In genomic region chr11:66567787-66568123, GRCh38 we compare ENCODE assay signal across 9 cellular contexts. TPM values are rescaled to one million over a fixed set of nuclear protein-coding genes. Genes with fewer than 3 reads are reported as not detected.
DNase-seq lines count a peak whose midpoint lies in the region; ATAC-seq, FAIRE-seq and TF ChIP-seq lines count a peak whose summit lies in the region.
"Had no signal": no experiment of that assay in that cellular context is flagged by ENCODE, and none has a peak within 500 bp of the region (broad histone marks: within the 10 kb centered on the region; RNA-seq: fewer than 3 reads in every experiment).

No MANE protein-coding gene starts in this region.

- no peak overlapping the region for H3K18ac ChIP-seq in H1 (ENCODE audit: extremely low read depth, low read length)

- 89% methylated on average over 15 of the region's 15 CpGs; no CpG with 5 or more reads in 1 of the 2 experiments for WGBS in H1 (ENCODE audit: extremely low coverage in 1 of 2, insufficient coverage in 1 of 2, insufficient read length in 1 of 2, insufficient replicate concordance in 2 of 2, low coverage in 1 of 2, low lambda C conversion rate in 2 of 2, missing lambda C conversion rate in 1 of 2), 2 experiments
- WGBS in pancreas, 2 donors: 59 to 65% methylated on average over 14 to 15 of the region's 15 CpGs

- peaks cover 0 to 9% (median 2%) of the 10 kb centered on the region in 4 donors for H3K4me1 ChIP-seq in Peyer's patch
- H3K4me1 ChIP-seq in H1 (replicated peaks in 1 of 4; ENCODE audit: control insufficient read depth in 3 of 4, insufficient read depth in 4 of 4, low read length in 3 of 4): peaks cover 11 to 20% (median 14%) of the 10 kb centered on the region in 4 experiments; a peak in 6 of 7 replicates
- H3K4me1 ChIP-seq in pancreas: peaks cover 0 to 4% (median 0%) of the 10 kb centered on the region in 3 donors
- H3K4me1 ChIP-seq in foreskin keratinocyte: no peaks in the 10 kb centered on the region

- no peak overlapping the region for H4K5ac ChIP-seq in H1 (ENCODE audit: insufficient read length, low read depth, low read length)

- H3K56ac ChIP-seq in H1 (replicated peaks; ENCODE audit: insufficient read length, low read depth, low read length): no peak overlapping the region

- no peak overlapping the region for H2BK5ac ChIP-seq in H1 (ENCODE audit: low read depth, low read length)

- TF ChIP-seq CTCF in BJ (IDR thresholded peaks at IDR 0.05; ENCODE audit: insufficient read depth, low read depth, low read length) (no peak), Peyer's patch (IDR thresholded peaks at IDR 0.05) (no peak), H1 (IDR thresholded peaks at IDR 0.05; ENCODE audit: control extremely low read depth in 1 of 3, insufficient read depth in 1 of 3, low read depth in 1 of 3, low read length in 3 of 3) (no peak), pancreas (IDR thresholded peaks at IDR 0.05) (no peak), foreskin keratinocyte (conservative IDR thresholded peaks at IDR 0.05) (no peak), progenitor cell of endocrine pancreas (IDR thresholded peaks at IDR 0.05; ENCODE audit: unreplicated experiment) (no peak)

- H2AK5ac ChIP-seq in H1 (ENCODE audit: low read depth, low read length): no peak overlapping the region

- no peak overlapping the region for H2BK120ac ChIP-seq in H1 (replicated peaks; ENCODE audit: low read depth, low read length)

- no peak overlapping the region for H3K23ac ChIP-seq in H1 (ENCODE audit: insufficient read length)

- H3K36me3 Mint-ChIP-seq in progenitor cell of endocrine pancreas (ENCODE audit: insufficient read depth): no peaks in the 10 kb centered on the region

- no peaks in the 10 kb centered on the region for H3K9me3 Mint-ChIP-seq in progenitor cell of endocrine pancreas (ENCODE audit: low read depth)

- ATAC-seq in pancreas (no peak), foreskin keratinocyte (no peak), HG03159 (IDR thresholded peaks at IDR 0.05; ENCODE audit: unreplicated experiment) (no peak)

- no peak overlapping the region for H2AFZ ChIP-seq in H1 (ENCODE audit: low read length)

- peak overlapping the region; percentile 45 for H3K4me3 ChIP-seq in BJ (ENCODE audit: low read depth, low read length)
- peak overlapping the region; percentile 48 to 74 (median 70) for H3K4me3 ChIP-seq in Peyer's patch
- H3K4me3 ChIP-seq in H1 (ENCODE audit: extremely low read depth in 1 of 4, insufficient read depth in 2 of 4, low read depth in 3 of 4, low read length in 4 of 4): no peak overlapping the region
- peak overlapping the region; percentile 56 to 79 (median 70) for H3K4me3 ChIP-seq in pancreas

- H3K79me1 ChIP-seq in H1 (ENCODE audit: low read depth, low read length): no peaks in the 10 kb centered on the region

- H3K4ac ChIP-seq in H1 (replicated peaks; ENCODE audit: insufficient read length, low read depth, low read length): no peak overlapping the region

- H2BK15ac ChIP-seq in H1 (ENCODE audit: low read length): no peak overlapping the region

- no peaks in the 10 kb centered on the region for H3K79me2 ChIP-seq in H1 (ENCODE audit: control insufficient read depth in 1 of 2, insufficient read depth in 2 of 2, low read length in 2 of 2)

- TF ChIP-seq RAD21 in H1 (IDR thresholded peaks at IDR 0.05 in 1 of 2, conservative IDR thresholded peaks at IDR 0.05 in 1 of 2; ENCODE audit: low read depth in 2 of 2, low read length in 2 of 2): no peak

- H3K9me3 ChIP-seq in Peyer's patch (no peaks in the 10 kb centered on the region), H1 (ENCODE audit: insufficient read depth in 2 of 2, low read depth in 1 of 2, low read length in 1 of 2) (0 out of 4 replicates have a peak, but pooled peaks cover 0 to 2% of the 10 kb centered on the region in 2 experiments), pancreas (no peaks in the 10 kb centered on the region)

- no peaks in the 10 kb centered on the region for H3K23me2 ChIP-seq in H1 (ENCODE audit: low read depth, low read length)

- H3K4me2 ChIP-seq in H1 (ENCODE audit: insufficient read depth in 1 of 2, low read depth in 2 of 2, low read length in 2 of 2): peak overlapping the region in 1 of 2 experiments; percentile 11; a peak in 1 of 4 replicates

- peak overlapping the region; percentile 67 for H4K91ac ChIP-seq in H1 (replicated peaks; ENCODE audit: insufficient read length, low read length)

- no peak overlapping the region for H2BK12ac ChIP-seq in H1 (ENCODE audit: low read depth, low read length)

- 0 out of 2 replicates have a peak overlapping the region, but pooled peaks have one; percentile 32 for H2BK20ac ChIP-seq in H1 (ENCODE audit: low read length)

- H3K4me1 Mint-ChIP-seq in progenitor cell of endocrine pancreas (ENCODE audit: low read depth): no peaks in the 10 kb centered on the region

- TF ChIP-seq EP300 in H1 (IDR thresholded peaks at IDR 0.05; ENCODE audit: borderline replicate concordance in 1 of 2, low read depth in 2 of 2, low read length in 2 of 2): no peak

- POLR2A ChIA-PET in BJ (lab: Charles Lee): no interaction called here
- POLR2A ChIA-PET in H1 (lab: Charles Lee; ENCODE audit: partially characterized antibody): interaction anchor here (0.7 to 4.8 kb wide), 16 partner anchors 9 to 111 kb away, joined by 3 to 51 read pairs (median 5); partner anchors contain the start of genes ACTN3, RBM14, RBM4 and RBM4B

- CTCF ChIA-PET in BJ (lab: Yijun Ruan, JAX) (interaction anchor here (1.0 to 3.3 kb wide), 3 partner anchors 10 to 128 kb away, joined by 3 to 18 read pairs (median 11); partner anchors contain the start of gene RBM4B), H1 (lab: Charles Lee; ENCODE audit: partially characterized antibody) (interaction anchor here (0.7 to 4.6 kb wide), 6 partner anchors 10 to 1080 kb away, joined by 3 to 46 read pairs (median 4); partner anchors contain the start of genes CCDC87 and CCS)

- H3K36me3 ChIP-seq in BJ (ENCODE audit: control insufficient read depth, insufficient read depth, low read length): peaks cover 3% of the 10 kb centered on the region
- no peaks in the 10 kb centered on the region for H3K36me3 ChIP-seq in Peyer's patch
- peaks cover 0 to 8% (median 5%) of the 10 kb centered on the region in 4 experiments; a peak in 5 of 8 replicates for H3K36me3 ChIP-seq in H1 (ENCODE audit: control insufficient read depth in 2 of 4, insufficient read depth in 4 of 4, low read length in 3 of 4)
- no peaks in the 10 kb centered on the region for H3K36me3 ChIP-seq in pancreas

- intact Hi-C loops in pancreas (cut with DNase I): no loop called here

- no peak overlapping the region for H3K14ac ChIP-seq in H1 (ENCODE audit: insufficient read length)

- TF ChIP-seq POLR2A in Peyer's patch (IDR thresholded peaks at IDR 0.05) (no peak), H1 (IDR thresholded peaks at IDR 0.05; ENCODE audit: control extremely low read depth in 1 of 2, low read depth in 2 of 2, low read length in 2 of 2) (no peak; a peak in 1 of 3 replicates)

- no peaks in the 10 kb centered on the region for H3K27me3 Mint-ChIP-seq in progenitor cell of endocrine pancreas

- no peak overlapping the region for H3K27ac Mint-ChIP-seq in progenitor cell of endocrine pancreas

- DNase-seq in BJ (ENCODE audit: low read depth) (no peak), Peyer's patch (no peak), H1 (ENCODE audit: low read depth in 1 of 2, low spot score in 2 of 2) (no peak), pancreas (no peak), foreskin keratinocyte (no peak), progenitor cell of endocrine pancreas (ENCODE audit: low spot score, unreplicated experiment) (no peak)
- DNase-seq in stimulated activated CD4-positive, alpha-beta T cell treated with anti-CD3 and anti-CD28 coated beads, Interleukin-2, amount 100 ng/mL, for 24 hours: no peak
- DNase-seq: cortex of kidney had no signal

- H4K8ac ChIP-seq in H1 (ENCODE audit: extremely low read depth, insufficient read depth, low read length): peak overlapping the region; percentile 91

- H3K27ac ChIP-seq in Peyer's patch: peak overlapping the region in 1 of 4 donors; percentile 63
- no peak overlapping the region for H3K27ac ChIP-seq in H1 (ENCODE audit: low read depth, low read length)
- H3K27ac ChIP-seq in pancreas: no peak overlapping the region
- no peak overlapping the region for H3K27ac ChIP-seq in foreskin keratinocyte

- no peaks in the 10 kb centered on the region for H4K20me1 ChIP-seq in H1 (replicated peaks in 1 of 2; ENCODE audit: control insufficient read depth in 1 of 2, insufficient read depth in 2 of 2, low read length in 2 of 2)

- H3K27me3 ChIP-seq in BJ (ENCODE audit: control insufficient read depth, insufficient read depth, low read length) (no peaks in the 10 kb centered on the region), Peyer's patch (no peaks in the 10 kb centered on the region), H1 (replicated peaks in 1 of 4; ENCODE audit: control insufficient read depth in 3 of 4, extremely low read depth in 1 of 4, insufficient read depth in 3 of 4, low read length in 3 of 4) (no peaks in the 10 kb centered on the region), pancreas (no peaks in the 10 kb centered on the region), foreskin keratinocyte (no peaks in the 10 kb centered on the region)

- H3K9ac ChIP-seq in H1 (replicated peaks in 1 of 4; ENCODE audit: extremely low read depth in 1 of 4, low read depth in 3 of 4, low read length in 3 of 4): no peak overlapping the region

- no peak overlapping the region for H3K4me3 Mint-ChIP-seq in progenitor cell of endocrine pancreas (ENCODE audit: low read depth)

- FAIRE-seq in H1 (lab: Jason Lieb, UNC): no peak
- FAIRE-seq in pancreas (lab: Jason Lieb, UNC): no peak

RNA-seq across cellular contexts. Expression of gene CTSF, which starts 0.7 kb away (rescaled TPM):
- polyA plus RNA-seq in BJ (2011; rRNA removed): 30.4 and 44.0 TPM in 2 replicates
- 8.6 and 9.0 TPM in 2 replicates for polyA minus RNA-seq in BJ (2011; rRNA and poly(A)+ RNA removed)
- 10 to 100 TPM in 3 of 4 donors, 1 to 10 TPM in 1; 5.4 to 24.3 (median 21.8) TPM for total RNA-seq in Peyer's patch
- 0.36 and 0.58 TPM in 2 replicates for total RNA-seq in H1 (2021; fragmentation: NEBNext Ultra II Directional; extraction: Animal tissue kit (Norgen Biotek cat#: 25700))
- 2.3 and 2.6 TPM in 2 replicates for polyA plus RNA-seq in H1 (2011; rRNA removed)
- 2.0 TPM for polyA plus RNA-seq in H1 (2011; cell fraction: cytosol; rRNA removed)
- 8.5 TPM for polyA plus RNA-seq in H1 (2011; cell fraction: nucleus; rRNA removed)
- 2.6 to 3.8 TPM (median 2.9 TPM) in 4 replicates for polyA plus RNA-seq in H1 (2012, experiment 1 of 2)
- 2.9 TPM for polyA plus RNA-seq in H1 (2012, experiment 2 of 2)
- polyA plus RNA-seq in H1 (2013, experiment 1 of 2): 1.7 TPM
- 1.7 TPM for polyA plus RNA-seq in H1 (2013, experiment 2 of 2)
- polyA minus RNA-seq in H1 (2011; rRNA and poly(A)+ RNA removed): 3.0 and 5.3 TPM in 2 replicates
- polyA minus RNA-seq in H1 (2011; cell fraction: cytosol; rRNA and poly(A)+ RNA removed): 2.9 TPM
- polyA minus RNA-seq in H1 (2011; cell fraction: nucleus; rRNA and poly(A)+ RNA removed): 0.50 TPM
- 10 to 100 TPM; 10.6 to 31.4 (median 19.9) TPM for total RNA-seq in pancreas
- 10 to 100 TPM; 14.8 to 43.2 TPM for polyA plus RNA-seq in pancreas
- total RNA-seq in foreskin keratinocyte: 5.4 and 5.5 TPM in 2 replicates
- polyA plus RNA-seq in foreskin keratinocyte: 5.5 and 6.5 TPM in 2 replicates
- total RNA-seq in progenitor cell of endocrine pancreas: 3.6 and 4.1 TPM in 2 replicates

RNA-seq across cellular contexts. Expression of gene ACTN3, which starts 21.1 kb away (rescaled TPM):
- polyA plus RNA-seq in BJ (2011; rRNA removed) (not detected in 2 replicates), H1 (2011; rRNA removed) (36.7 and 46.2 TPM in 2 replicates), pancreas (under 1 TPM in 1 of 2 donors, not detected in 1; 0.05 TPM), foreskin keratinocyte (not detected in 2 replicates)
- polyA minus RNA-seq in BJ (2011; rRNA and poly(A)+ RNA removed): not detected in 2 replicates
- total RNA-seq in Peyer's patch (not detected), pancreas (under 1 TPM in 1 of 6 donors, not detected in 5; 0.15 TPM), foreskin keratinocyte (not detected in 2 replicates), progenitor cell of endocrine pancreas (0.43 and 0.44 TPM in 2 replicates)
- 28.2 and 30.8 TPM in 2 replicates for total RNA-seq in H1 (2021; fragmentation: NEBNext Ultra II Directional; extraction: Animal tissue kit (Norgen Biotek cat#: 25700))
- polyA plus RNA-seq in H1 (2011; cell fraction: cytosol; rRNA removed): 38.5 TPM
- polyA plus RNA-seq in H1 (2011; cell fraction: nucleus; rRNA removed): 243 TPM
- 42.8 to 71.4 TPM (median 62.6 TPM) in 4 replicates for polyA plus RNA-seq in H1 (2012, experiment 1 of 2)
- 28.4 TPM for polyA plus RNA-seq in H1 (2012, experiment 2 of 2)
- polyA plus RNA-seq in H1 (2013, experiment 1 of 2): 12.6 TPM
- polyA plus RNA-seq in H1 (2013, experiment 2 of 2): 10.9 TPM
- polyA minus RNA-seq in H1 (2011; rRNA and poly(A)+ RNA removed): 33.9 and 39.3 TPM in 2 replicates
- 14.0 TPM for polyA minus RNA-seq in H1 (2011; cell fraction: cytosol; rRNA and poly(A)+ RNA removed)
- 32.1 TPM for polyA minus RNA-seq in H1 (2011; cell fraction: nucleus; rRNA and poly(A)+ RNA removed)

RNA-seq across cellular contexts. Expression of gene ZDHHC24, which starts 21.9 kb away (rescaled TPM):
- polyA plus RNA-seq in BJ (2011; rRNA removed) (9.1 and 11.9 TPM in 2 replicates), H1 (2011; rRNA removed) (9.7 and 15.6 TPM in 2 replicates), pancreas (1 to 10 TPM; 7.0 to 7.5 TPM), foreskin keratinocyte (7.8 and 9.7 TPM in 2 replicates)
- 3.7 and 4.0 TPM in 2 replicates for polyA minus RNA-seq in BJ (2011; rRNA and poly(A)+ RNA removed)
- total RNA-seq in Peyer's patch (10 to 100 TPM in 3 of 4 donors, 1 to 10 TPM in 1; 9.1 to 29.3 (median 15.3) TPM), pancreas (10 to 100 TPM in 2 of 6 donors, 1 to 10 TPM in 4; 7.0 to 11.4 (median 8.3) TPM), foreskin keratinocyte (6.0 and 8.9 TPM in 2 replicates), progenitor cell of endocrine pancreas (9.7 and 10.5 TPM in 2 replicates)
- 7.0 and 8.4 TPM in 2 replicates for total RNA-seq in H1 (2021; fragmentation: NEBNext Ultra II Directional; extraction: Animal tissue kit (Norgen Biotek cat#: 25700))
- polyA plus RNA-seq in H1 (2011; cell fraction: cytosol; rRNA removed): 9.0 TPM
- polyA plus RNA-seq in H1 (2011; cell fraction: nucleus; rRNA removed): 9.8 TPM
- polyA plus RNA-seq in H1 (2012, experiment 1 of 2): 4.9 to 7.2 TPM (median 5.5 TPM) in 4 replicates
- polyA plus RNA-seq in H1 (2012, experiment 2 of 2): 4.1 TPM
- 8.8 TPM for polyA plus RNA-seq in H1 (2013, experiment 1 of 2)
- polyA plus RNA-seq in H1 (2013, experiment 2 of 2): 9.9 TPM
- polyA minus RNA-seq in H1 (2011; rRNA and poly(A)+ RNA removed): 3.3 TPM in 2 replicates
- polyA minus RNA-seq in H1 (2011; cell fraction: cytosol; rRNA and poly(A)+ RNA removed): 10.1 TPM
- polyA minus RNA-seq in H1 (2011; cell fraction: nucleus; rRNA and poly(A)+ RNA removed): 4.4 TPM

RNA-seq across cellular contexts. Expression of gene CCDC87, which starts 25.1 kb away (rescaled TPM):
- 0.12 and 0.15 TPM in 2 replicates for polyA plus RNA-seq in BJ (2011; rRNA removed)
- polyA minus RNA-seq in BJ (2011; rRNA and poly(A)+ RNA removed): 0.19 TPM in 1 of 2 replicates, not detected in the other
- under 1 TPM in 2 of 4 donors, not detected in 2; 0.35 to 0.38 TPM for total RNA-seq in Peyer's patch
- 0.99 and 1.1 TPM in 2 replicates for total RNA-seq in H1 (2021; fragmentation: NEBNext Ultra II Directional; extraction: Animal tissue kit (Norgen Biotek cat#: 25700))
- polyA plus RNA-seq in H1 (2011; rRNA removed): 0.32 and 0.63 TPM in 2 replicates
- 0.25 TPM for polyA plus RNA-seq in H1 (2011; cell fraction: cytosol; rRNA removed)
- polyA plus RNA-seq in H1 (2011; cell fraction: nucleus; rRNA removed): 0.68 TPM
- 0.43 to 0.65 TPM (median 0.54 TPM) in 4 replicates for polyA plus RNA-seq in H1 (2012, experiment 1 of 2)
- 0.92 TPM for polyA plus RNA-seq in H1 (2012, experiment 2 of 2)
- polyA plus RNA-seq in H1 (2013, experiment 1 of 2): 0.36 TPM
- polyA plus RNA-seq in H1 (2013, experiment 2 of 2): 0.33 TPM
- 0.80 and 1.3 TPM in 2 replicates for polyA minus RNA-seq in H1 (2011; rRNA and poly(A)+ RNA removed)
- polyA minus RNA-seq in H1 (2011; cell fraction: cytosol; rRNA and poly(A)+ RNA removed): 0.51 TPM
- 2.3 TPM for polyA minus RNA-seq in H1 (2011; cell fraction: nucleus; rRNA and poly(A)+ RNA removed)
- under 1 TPM; 0.20 to 0.38 (median 0.32) TPM for total RNA-seq in pancreas
- under 1 TPM; 0.15 to 0.40 TPM for polyA plus RNA-seq in pancreas
- total RNA-seq in foreskin keratinocyte: 0.32 and 0.34 TPM in 2 replicates
- 0.11 and 0.13 TPM in 2 replicates for polyA plus RNA-seq in foreskin keratinocyte
- total RNA-seq in progenitor cell of endocrine pancreas: 0.89 and 1.1 TPM in 2 replicates

RNA-seq across cellular contexts. Expression of gene CCS, which starts 25.2 kb away (rescaled TPM):
- polyA plus RNA-seq in BJ (2011; rRNA removed) (23.9 and 36.4 TPM in 2 replicates), H1 (2011; rRNA removed) (37.7 and 57.7 TPM in 2 replicates), pancreas (100 to 1,000 TPM; 114 to 125 TPM), foreskin keratinocyte (28.6 and 32.6 TPM in 2 replicates)
- 20.4 and 25.4 TPM in 2 replicates for polyA minus RNA-seq in BJ (2011; rRNA and poly(A)+ RNA removed)
- total RNA-seq in Peyer's patch (10 to 100 TPM; 30.6 to 70.1 (median 47.2) TPM), pancreas (10 to 100 TPM; 16.9 to 31.7 (median 17.5) TPM), foreskin keratinocyte (23.6 and 28.7 TPM in 2 replicates), progenitor cell of endocrine pancreas (48.9 and 49.7 TPM in 2 replicates)
- 35.2 and 37.1 TPM in 2 replicates for total RNA-seq in H1 (2021; fragmentation: NEBNext Ultra II Directional; extraction: Animal tissue kit (Norgen Biotek cat#: 25700))
- 62.4 TPM for polyA plus RNA-seq in H1 (2011; cell fraction: cytosol; rRNA removed)
- 104 TPM for polyA plus RNA-seq in H1 (2011; cell fraction: nucleus; rRNA removed)
- polyA plus RNA-seq in H1 (2012, experiment 1 of 2): 55.1 to 70.7 TPM (median 62.8 TPM) in 4 replicates
- polyA plus RNA-seq in H1 (2012, experiment 2 of 2): 30.4 TPM
- 32.0 TPM for polyA plus RNA-seq in H1 (2013, experiment 1 of 2)
- polyA plus RNA-seq in H1 (2013, experiment 2 of 2): 33.7 TPM
- polyA minus RNA-seq in H1 (2011; rRNA and poly(A)+ RNA removed): 21.6 and 22.1 TPM in 2 replicates
- 32.1 TPM for polyA minus RNA-seq in H1 (2011; cell fraction: cytosol; rRNA and poly(A)+ RNA removed)
- polyA minus RNA-seq in H1 (2011; cell fraction: nucleus; rRNA and poly(A)+ RNA removed): 30.1 TPM

Comparison
In these comparisons a context has a peak if more than half of its experiments do, and no peak if none do; other contexts are left out.
1. H3K4me3 ChIP-seq: peak in BJ (single experiment), Peyer's patch (4 of 4) and pancreas (4 of 4); none in H1 (0 of 4).
2. RNA of gene ACTN3, which starts 21.1 kb away (total RNA-seq): 28.2 to 30.8 TPM in H1; 0.43 to 0.44 TPM in progenitor cell of endocrine pancreas, not detected in Peyer's patch, 0.15 TPM in pancreas and not detected in foreskin keratinocyte; every median in the first group is over 10 times any median in the second.